Comparison of ENCODE assay signal across 26 cellular contexts in genomic region chr18:76684265-76684664, GRCh38.
"Had no signal": no experiment of that assay in that cellular context is flagged by ENCODE, and none has a peak within 500 bp of the region (broad histone marks: within the 10 kb centered on the region; RNA-seq: fewer than 3 reads in every experiment).

No MANE protein-coding gene starts in this region.

- H3K36me3 ChIP-seq: lower lobe of right lung, neural progenitor cell, ovary, right atrium auricular region, right lobe of liver, stomach, thyroid gland, transverse colon, upper lobe of left lung, vagina had no signal

- ATAC-seq: left cardiac atrium; left lobe of liver; left ventricle myocardium superior; lower lobe of right lung; natural killer cell; right lobe of liver; stimulated activated naive B cell treated with anti-CD40 and anti-IgM and Interleukin-4, amounts not matched to agents 10 μg/mL and 1 μg/mL and 100 μg/mL, for 72 hours; stimulated activated naive CD8-positive, alpha-beta T cell treated with anti-CD3 and anti-CD28 coated beads, Interleukin-15, Interleukin-2, amounts not matched to agents 100 U/mL and 50 U/mL, for 24 hours had no signal

- H3K4me1 ChIP-seq: right lobe of liver, upper lobe of left lung had no signal

- DNase-seq: islet precursor cell; left cardiac atrium; left ventricle myocardium superior; lower lobe of right lung; mammary epithelial cell; mesenchymal stem cell; naive B cell; natural killer cell; nephron progenitor cell; ovary; right lobe of liver; stimulated activated CD4-positive, alpha-beta T cell treated with anti-CD3 and anti-CD28 coated beads, Interleukin-15, amount 100 ng/mL, for 24 hours; stimulated activated CD4-positive, alpha-beta T cell treated with anti-CD3 and anti-CD28 coated beads, Interleukin-2, amount 100 ng/mL, for 24 hours; stimulated activated CD4-positive, alpha-beta T cell treated with anti-CD3 and anti-CD28 coated beads, Interleukin-4, amount 100 ng/mL, for 1 hour; stimulated activated naive B cell treated with anti-CD40 and anti-IgM and Interleukin-4, amounts not matched to agents 10 μg/mL and 1 μg/mL and 100 μg/mL, for 72 hours; stimulated activated naive CD8-positive, alpha-beta T cell treated with anti-CD3 and anti-CD28 coated beads, Interleukin-15, Interleukin-2, amounts not matched to agents 100 U/mL and 50 U/mL, for 24 hours; stomach; testis; thyroid gland; transverse colon had no signal

- H3K27me3 ChIP-seq: neural progenitor cell, ovary, right atrium auricular region, right lobe of liver, testis, thyroid gland, upper lobe of left lung, vagina had no signal

- H3K4me3 ChIP-seq: lower lobe of right lung, neural progenitor cell, ovary, right atrium auricular region, right lobe of liver, smooth muscle cell, stomach, testis, thyroid gland, transverse colon, upper lobe of left lung, vagina had no signal

- H3K9ac ChIP-seq: neural progenitor cell had no signal

- H2AFZ ChIP-seq: neural progenitor cell had no signal

- H3K4me2 ChIP-seq: neural progenitor cell, smooth muscle cell had no signal

- H3K9me3 ChIP-seq: lower lobe of right lung, ovary, right atrium auricular region, right lobe of liver, stomach, testis, thyroid gland, transverse colon, upper lobe of left lung, vagina had no signal

- H3K27ac ChIP-seq: lower lobe of right lung, neural progenitor cell, ovary, right atrium auricular region, right lobe of liver, stomach, testis, thyroid gland, transverse colon, upper lobe of left lung, vagina had no signal
